ENCODE assay signal across 1 cellular context in the genomic region with DNA sequence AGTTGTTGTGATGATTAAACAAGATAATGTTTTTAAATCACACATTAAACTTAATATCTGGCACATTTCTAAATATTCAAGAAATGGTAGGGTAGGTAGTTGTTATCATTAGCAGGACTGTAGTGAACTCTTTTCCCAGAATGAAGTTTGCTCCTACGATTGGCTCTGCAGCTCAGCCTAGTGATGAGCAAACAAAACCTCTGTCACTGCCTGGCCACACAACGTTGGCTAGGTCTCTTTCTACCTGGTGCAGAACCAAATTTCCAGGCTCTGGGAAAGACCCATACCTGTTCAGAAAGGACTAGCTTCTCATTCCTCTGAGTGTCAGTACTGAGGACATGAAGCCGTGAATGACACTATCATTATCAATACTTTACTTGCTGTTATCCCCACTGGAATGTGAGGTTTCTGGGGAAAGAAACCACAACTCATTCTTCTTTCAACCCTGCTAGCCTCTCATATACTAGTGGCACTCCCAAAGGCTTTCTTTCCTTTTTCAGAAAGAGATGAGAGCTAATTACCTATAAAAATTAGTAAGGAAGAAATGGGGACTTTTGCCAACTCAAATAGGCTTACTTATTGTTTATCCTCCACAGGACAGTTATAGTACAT.
TF ChIP-seq lines count a peak whose summit lies in the region.

No MANE protein-coding gene starts in this region.

TF ChIP-seq in K562, 482 proteins besides CTCF, POLR2A, EP300 and RAD21 (continued from another document):
- TF ChIP-seq, protein P1, sequence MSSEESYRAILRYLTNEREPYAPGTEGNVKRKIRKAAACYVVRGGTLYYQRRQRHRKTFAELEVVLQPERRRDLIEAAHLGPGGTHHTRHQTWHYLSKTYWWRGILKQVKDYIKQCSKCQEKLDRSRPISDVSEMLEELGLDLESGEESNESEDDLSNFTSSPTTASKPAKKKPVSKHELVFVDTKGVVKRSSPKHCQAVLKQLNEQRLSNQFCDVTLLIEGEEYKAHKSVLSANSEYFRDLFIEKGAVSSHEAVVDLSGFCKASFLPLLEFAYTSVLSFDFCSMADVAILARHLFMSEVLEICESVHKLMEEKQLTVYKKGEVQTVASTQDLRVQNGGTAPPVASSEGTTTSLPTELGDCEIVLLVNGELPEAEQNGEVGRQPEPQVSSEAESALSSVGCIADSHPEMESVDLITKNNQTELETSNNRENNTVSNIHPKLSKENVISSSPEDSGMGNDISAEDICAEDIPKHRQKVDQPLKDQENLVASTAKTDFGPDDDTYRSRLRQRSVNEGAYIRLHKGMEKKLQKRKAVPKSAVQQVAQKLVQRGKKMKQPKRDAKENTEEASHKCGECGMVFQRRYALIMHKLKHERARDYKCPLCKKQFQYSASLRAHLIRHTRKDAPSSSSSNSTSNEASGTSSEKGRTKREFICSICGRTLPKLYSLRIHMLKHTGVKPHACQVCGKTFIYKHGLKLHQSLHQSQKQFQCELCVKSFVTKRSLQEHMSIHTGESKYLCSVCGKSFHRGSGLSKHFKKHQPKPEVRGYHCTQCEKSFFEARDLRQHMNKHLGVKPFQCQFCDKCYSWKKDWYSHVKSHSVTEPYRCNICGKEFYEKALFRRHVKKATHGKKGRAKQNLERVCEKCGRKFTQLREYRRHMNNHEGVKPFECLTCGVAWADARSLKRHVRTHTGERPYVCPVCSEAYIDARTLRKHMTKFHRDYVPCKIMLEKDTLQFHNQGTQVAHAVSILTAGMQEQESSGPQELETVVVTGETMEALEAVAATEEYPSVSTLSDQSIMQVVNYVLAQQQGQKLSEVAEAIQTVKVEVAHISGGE (CRISPR knock-in tag; IDR thresholded peaks at IDR 0.05), result 0 out of 6 replicates have a peak, but pooled peaks of 1 of the 3 experiments have one; percentile 6
- TF ChIP-seq, protein P2, sequence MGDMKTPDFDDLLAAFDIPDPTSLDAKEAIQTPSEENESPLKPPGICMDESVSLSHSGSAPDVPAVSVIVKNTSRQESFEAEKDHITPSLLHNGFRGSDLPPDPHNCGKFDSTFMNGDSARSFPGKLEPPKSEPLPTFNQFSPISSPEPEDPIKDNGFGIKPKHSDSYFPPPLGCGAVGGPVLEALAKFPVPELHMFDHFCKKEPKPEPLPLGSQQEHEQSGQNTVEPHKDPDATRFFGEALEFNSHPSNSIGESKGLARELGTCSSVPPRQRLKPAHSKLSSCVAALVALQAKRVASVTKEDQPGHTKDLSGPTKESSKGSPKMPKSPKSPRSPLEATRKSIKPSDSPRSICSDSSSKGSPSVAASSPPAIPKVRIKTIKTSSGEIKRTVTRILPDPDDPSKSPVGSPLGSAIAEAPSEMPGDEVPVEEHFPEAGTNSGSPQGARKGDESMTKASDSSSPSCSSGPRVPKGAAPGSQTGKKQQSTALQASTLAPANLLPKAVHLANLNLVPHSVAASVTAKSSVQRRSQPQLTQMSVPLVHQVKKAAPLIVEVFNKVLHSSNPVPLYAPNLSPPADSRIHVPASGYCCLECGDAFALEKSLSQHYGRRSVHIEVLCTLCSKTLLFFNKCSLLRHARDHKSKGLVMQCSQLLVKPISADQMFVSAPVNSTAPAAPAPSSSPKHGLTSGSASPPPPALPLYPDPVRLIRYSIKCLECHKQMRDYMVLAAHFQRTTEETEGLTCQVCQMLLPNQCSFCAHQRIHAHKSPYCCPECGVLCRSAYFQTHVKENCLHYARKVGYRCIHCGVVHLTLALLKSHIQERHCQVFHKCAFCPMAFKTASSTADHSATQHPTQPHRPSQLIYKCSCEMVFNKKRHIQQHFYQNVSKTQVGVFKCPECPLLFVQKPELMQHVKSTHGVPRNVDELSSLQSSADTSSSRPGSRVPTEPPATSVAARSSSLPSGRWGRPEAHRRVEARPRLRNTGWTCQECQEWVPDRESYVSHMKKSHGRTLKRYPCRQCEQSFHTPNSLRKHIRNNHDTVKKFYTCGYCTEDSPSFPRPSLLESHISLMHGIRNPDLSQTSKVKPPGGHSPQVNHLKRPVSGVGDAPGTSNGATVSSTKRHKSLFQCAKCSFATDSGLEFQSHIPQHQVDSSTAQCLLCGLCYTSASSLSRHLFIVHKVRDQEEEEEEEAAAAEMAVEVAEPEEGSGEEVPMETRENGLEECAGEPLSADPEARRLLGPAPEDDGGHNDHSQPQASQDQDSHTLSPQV (IDR thresholded peaks at IDR 0.05), result peak; percentile 20; the same call in 1 of the 2 replicates
- TF ChIP-seq BMI1 (IDR thresholded peaks at IDR 0.05; ENCODE audit: low read length) (no peak), DMBX1 (CRISPR knock-in tag; IDR thresholded peaks at IDR 0.05; ENCODE audit: borderline replicate concordance) (no peak), CREM (IDR thresholded peaks at IDR 0.05; ENCODE audit: low read depth) (no peak), ZNF696 (CRISPR knock-in tag; conservative IDR thresholded peaks at IDR 0.05) (no peak), ZNF766 (CRISPR knock-in tag; conservative IDR thresholded peaks at IDR 0.05) (peak; percentile 84; the same call in 1 of the 2 replicates), ZNF217 (CRISPR knock-in tag; IDR thresholded peaks at IDR 0.05) (no peak), ZNF76 (CRISPR knock-in tag; IDR thresholded peaks at IDR 0.05; ENCODE audit: borderline replicate concordance) (no peak), FIP1L1 (IDR thresholded peaks at IDR 0.05; ENCODE audit: low read depth, low read length, poor library complexity, severe bottlenecking) (no peak)
- TF ChIP-seq, protein P3, sequence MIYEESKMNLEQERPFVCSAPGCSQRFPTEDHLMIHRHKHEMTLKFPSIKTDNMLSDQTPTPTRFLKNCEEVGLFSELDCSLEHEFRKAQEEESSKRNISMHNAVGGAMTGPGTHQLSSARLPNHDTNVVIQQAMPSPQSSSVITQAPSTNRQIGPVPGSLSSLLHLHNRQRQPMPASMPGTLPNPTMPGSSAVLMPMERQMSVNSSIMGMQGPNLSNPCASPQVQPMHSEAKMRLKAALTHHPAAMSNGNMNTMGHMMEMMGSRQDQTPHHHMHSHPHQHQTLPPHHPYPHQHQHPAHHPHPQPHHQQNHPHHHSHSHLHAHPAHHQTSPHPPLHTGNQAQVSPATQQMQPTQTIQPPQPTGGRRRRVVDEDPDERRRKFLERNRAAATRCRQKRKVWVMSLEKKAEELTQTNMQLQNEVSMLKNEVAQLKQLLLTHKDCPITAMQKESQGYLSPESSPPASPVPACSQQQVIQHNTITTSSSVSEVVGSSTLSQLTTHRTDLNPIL (CRISPR knock-in tag; IDR thresholded peaks at IDR 0.05), result no peak
- TF ChIP-seq, protein P4, sequence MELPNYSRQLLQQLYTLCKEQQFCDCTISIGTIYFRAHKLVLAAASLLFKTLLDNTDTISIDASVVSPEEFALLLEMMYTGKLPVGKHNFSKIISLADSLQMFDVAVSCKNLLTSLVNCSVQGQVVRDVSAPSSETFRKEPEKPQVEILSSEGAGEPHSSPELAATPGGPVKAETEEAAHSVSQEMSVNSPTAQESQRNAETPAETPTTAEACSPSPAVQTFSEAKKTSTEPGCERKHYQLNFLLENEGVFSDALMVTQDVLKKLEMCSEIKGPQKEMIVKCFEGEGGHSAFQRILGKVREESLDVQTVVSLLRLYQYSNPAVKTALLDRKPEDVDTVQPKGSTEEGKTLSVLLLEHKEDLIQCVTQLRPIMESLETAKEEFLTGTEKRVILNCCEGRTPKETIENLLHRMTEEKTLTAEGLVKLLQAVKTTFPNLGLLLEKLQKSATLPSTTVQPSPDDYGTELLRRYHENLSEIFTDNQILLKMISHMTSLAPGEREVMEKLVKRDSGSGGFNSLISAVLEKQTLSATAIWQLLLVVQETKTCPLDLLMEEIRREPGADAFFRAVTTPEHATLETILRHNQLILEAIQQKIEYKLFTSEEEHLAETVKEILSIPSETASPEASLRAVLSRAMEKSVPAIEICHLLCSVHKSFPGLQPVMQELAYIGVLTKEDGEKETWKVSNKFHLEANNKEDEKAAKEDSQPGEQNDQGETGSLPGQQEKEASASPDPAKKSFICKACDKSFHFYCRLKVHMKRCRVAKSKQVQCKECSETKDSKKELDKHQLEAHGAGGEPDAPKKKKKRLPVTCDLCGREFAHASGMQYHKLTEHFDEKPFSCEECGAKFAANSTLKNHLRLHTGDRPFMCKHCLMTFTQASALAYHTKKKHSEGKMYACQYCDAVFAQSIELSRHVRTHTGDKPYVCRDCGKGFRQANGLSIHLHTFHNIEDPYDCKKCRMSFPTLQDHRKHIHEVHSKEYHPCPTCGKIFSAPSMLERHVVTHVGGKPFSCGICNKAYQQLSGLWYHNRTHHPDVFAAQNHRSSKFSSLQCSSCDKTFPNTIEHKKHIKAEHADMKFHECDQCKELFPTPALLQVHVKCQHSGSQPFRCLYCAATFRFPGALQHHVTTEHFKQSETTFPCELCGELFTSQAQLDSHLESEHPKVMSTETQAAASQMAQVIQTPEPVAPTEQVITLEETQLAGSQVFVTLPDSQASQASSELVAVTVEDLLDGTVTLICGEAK (IDR thresholded peaks at IDR 0.05), result 0 out of 2 replicates have a peak, but pooled peaks have one; percentile 7
- TF ChIP-seq, protein P4 (CRISPR knock-in tag; IDR thresholded peaks at IDR 0.05), result no peak
- TF ChIP-seq, protein P5, sequence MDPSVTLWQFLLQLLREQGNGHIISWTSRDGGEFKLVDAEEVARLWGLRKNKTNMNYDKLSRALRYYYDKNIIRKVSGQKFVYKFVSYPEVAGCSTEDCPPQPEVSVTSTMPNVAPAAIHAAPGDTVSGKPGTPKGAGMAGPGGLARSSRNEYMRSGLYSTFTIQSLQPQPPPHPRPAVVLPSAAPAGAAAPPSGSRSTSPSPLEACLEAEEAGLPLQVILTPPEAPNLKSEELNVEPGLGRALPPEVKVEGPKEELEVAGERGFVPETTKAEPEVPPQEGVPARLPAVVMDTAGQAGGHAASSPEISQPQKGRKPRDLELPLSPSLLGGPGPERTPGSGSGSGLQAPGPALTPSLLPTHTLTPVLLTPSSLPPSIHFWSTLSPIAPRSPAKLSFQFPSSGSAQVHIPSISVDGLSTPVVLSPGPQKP (CRISPR knock-in tag; IDR thresholded peaks at IDR 0.05), result no peak
